In genomic region chr5:145084834-145085233, GRCh38 we compare ENCODE assay signal across 34 cellular contexts.
"Had no signal": no experiment of that assay in that cellular context is flagged by ENCODE, and none has a peak within 500 bp of the region (broad histone marks: within the 10 kb centered on the region; RNA-seq: fewer than 3 reads in every experiment).

No MANE protein-coding gene starts in this region.

- DNase-seq: Karpas-422, Kasumi-1, MG63, MM.1S, MV-4-11, NCI-H1048, NCI-H1092, NCI-H1092 treated with DMSO at 0.1 percent for 48 hours, NCI-H1105, NCI-H1105 treated with DMSO at 0.1 percent for 48 hours, NCI-H1417, NCI-H1417 treated with DMSO at 0.1 percent for 48 hours, NCI-H1436, NCI-H1436 treated with DMSO at 0.1 percent for 48 hours, NCI-H146, NCI-H1694, NCI-H1694 treated with DMSO at 0.1 percent for 48 hours, NCI-H187, NCI-H187 treated with DMSO at 0.1 percent for 48 hours, NCI-H1930, NCI-H2029, NCI-H2029 treated with DMSO at 0.1 percent for 48 hours, NCI-H2081, NCI-H2081 treated with DMSO at 0.1 percent for 48 hours, NCI-H2107, NCI-H2171, NCI-H2171 treated with DMSO at 0.1 percent for 48 hours, NCI-H2227 treated with DMSO at 0.1 percent for 48 hours, NCI-H226, NCI-H345, NCI-H446, NCI-H446 treated with DMSO at 0.1 percent for 48 hours, NCI-H510A, NCI-H510A treated with DMSO at 0.1 percent for 48 hours had no signal

- H3K36me3 ChIP-seq: MG63 had no signal

- H3K4me3 ChIP-seq: MG63 had no signal
